ENCODE assay signal across 9 cellular contexts in the genomic region with DNA sequence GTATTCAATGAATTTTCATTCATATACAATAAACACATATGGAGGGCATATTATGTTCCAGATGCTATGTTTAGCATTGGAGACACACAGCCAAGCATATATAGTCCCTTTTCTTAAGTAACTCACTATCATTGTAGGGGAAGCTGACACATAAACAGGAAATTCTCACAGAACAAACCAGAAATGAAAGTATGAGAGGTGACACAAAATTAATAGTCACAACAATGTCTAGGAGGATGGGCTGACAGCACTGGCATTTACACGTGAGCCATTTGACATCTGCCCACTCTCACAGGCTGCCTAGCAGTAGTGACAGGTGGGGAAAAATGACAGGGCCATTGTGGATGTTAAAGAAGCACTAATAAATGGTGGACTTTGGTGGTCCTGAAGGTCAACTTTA. TPM values are rescaled to one million over a fixed set of nuclear protein-coding genes. Genes with fewer than 3 reads are reported as not detected.
DNase-seq lines count a peak whose midpoint lies in the region; ATAC-seq and TF ChIP-seq lines count a peak whose summit lies in the region.
"Had no signal": no experiment of that assay in that cellular context is flagged by ENCODE, and none has a peak within 500 bp of the region (broad histone marks: within the 10 kb centered on the region; RNA-seq: fewer than 3 reads in every experiment).

No MANE protein-coding gene starts in this region.

- H3K4me3 ChIP-seq in muscle layer of colon (ENCODE audit: low read depth in 1 of 2, low read length in 2 of 2), result no peak overlapping the region
- no peak overlapping the region for H3K4me3 ChIP-seq in upper lobe of left lung
- H3K4me3 ChIP-seq in lower leg skin (ENCODE audit: low read depth, poor library complexity, severe bottlenecking), result no peak overlapping the region

- intact Hi-C loops in lower leg skin (cut with DNase I; ENCODE audit: low total_unique reads), result no loop called here

- 24 to 57% methylated on average over 1 of the region's 1 CpG for WGBS in upper lobe of left lung, 2 donors
- 46 to 52% methylated on average over 1 of the region's 1 CpG for WGBS in lower leg skin, 2 donors

- H3K9ac ChIP-seq in muscle layer of colon (ENCODE audit: low read length), result no peak overlapping the region

- peak; percentile 79 for DNase-seq in activated effector memory CD4-positive, alpha-beta T cell treated with anti-CD3 and anti-CD28 coated beads, Interleukin-2, amount 50 U/mL, for 16 hours
- DNase-seq in activated effector memory CD4-positive, alpha-beta T cell treated with Interleukin-2 at 50 U/mL for 16 hours, result no peak
- peak; percentile 9 for DNase-seq in activated T-helper 9 cell treated with anti-CD3 and anti-CD28 coated beads, Interleukin-2, amount 50 U/mL, for 16 hours (ENCODE audit: low read depth)
- DNase-seq in upper lobe of left lung (no peak), NCI-H1930 (lab: John Stamatoyannopoulos, UW) (no peak), NCI-H526 treated with DMSO at 0.1 percent for 48 hours (lab: John Stamatoyannopoulos, UW) (no peak), lower leg skin (ENCODE audit: low spot score in 2 of 2) (no peak)

- H3K4me1 ChIP-seq in muscle layer of colon (ENCODE audit: insufficient read depth, low read length) (peaks cover 20% of the 10 kb centered on the region), upper lobe of left lung (peaks cover 20 to 29% (median 24%) of the 10 kb centered on the region in 4 donors)

- ATAC-seq in upper lobe of left lung (ENCODE audit: low FRiP score in 2 of 2), result no peak

- peak in 1 of 4 donors; percentile 43 for TF ChIP-seq EP300 in upper lobe of left lung (IDR thresholded peaks at IDR 0.05)

- H3K9me3 ChIP-seq in muscle layer of colon (ENCODE audit: low read length) (no peaks in the 10 kb centered on the region), upper lobe of left lung (no peaks in the 10 kb centered on the region)
- H3K9me3 ChIP-seq: right atrium auricular region had no signal

- TF ChIP-seq POLR2A in upper lobe of left lung (IDR thresholded peaks at IDR 0.05) (peak in 1 of 4 donors; percentile 34), lower leg skin (IDR thresholded peaks at IDR 0.05) (no peak)

- H3K36me3 ChIP-seq in muscle layer of colon (ENCODE audit: insufficient read depth, low read length) (no peaks in the 10 kb centered on the region), upper lobe of left lung (no peaks in the 10 kb centered on the region)
- H3K36me3 ChIP-seq: right atrium auricular region had no signal

- H3K27ac ChIP-seq in muscle layer of colon (ENCODE audit: low read depth, low read length), result peak overlapping the region; percentile 100
- H3K27ac ChIP-seq in upper lobe of left lung, result peak overlapping the region; percentile 99 to 100 (median 100)

- H3K27me3 ChIP-seq in muscle layer of colon (ENCODE audit: control insufficient read depth in 1 of 2, insufficient read depth in 2 of 2, low read length in 2 of 2) (no peaks in the 10 kb centered on the region), upper lobe of left lung (no peaks in the 10 kb centered on the region)
- H3K27me3 ChIP-seq: right atrium auricular region had no signal

- TF ChIP-seq CTCF in upper lobe of left lung (IDR thresholded peaks at IDR 0.05) (no peak), lower leg skin (IDR thresholded peaks at IDR 0.05) (no peak)

RNA-seq across cellular contexts. Expression of a gene that starts 2.6 kb away (rescaled TPM):
- 10 to 100 TPM; 16.8 to 61.0 (median 39.1) TPM for total RNA-seq in upper lobe of left lung
- 10 to 100 TPM; 27.7 to 35.5 (median 33.0) TPM for total RNA-seq in lower leg skin

RNA-seq across cellular contexts. Expression of a gene that starts 40.9 kb away (rescaled TPM):
- total RNA-seq in upper lobe of left lung (10 to 100 TPM in 4 of 6 donors, 1 to 10 TPM in 2; 4.1 to 26.5 (median 16.8) TPM), lower leg skin (10 to 100 TPM; 12.8 to 28.2 (median 17.2) TPM)

Comparison
In these comparisons a context has a peak if more than half of its experiments do, and no peak if none do; other contexts are left out.
1. DNase-seq: peak in activated effector memory CD4-positive, alpha-beta T cell treated with anti-CD3 and anti-CD28 coated beads, Interleukin-2, amount 50 U/mL, for 16 hours (single experiment) and activated T-helper 9 cell treated with anti-CD3 and anti-CD28 coated beads, Interleukin-2, amount 50 U/mL, for 16 hours (single experiment); none in activated effector memory CD4-positive, alpha-beta T cell treated with Interleukin-2 at 50 U/mL for 16 hours (single experiment), upper lobe of left lung (0 of 2), NCI-H1930 (0 of 2), NCI-H526 treated with DMSO at 0.1 percent for 48 hours (single experiment) and lower leg skin (0 of 2).